Comparison of ENCODE assay signal across 25 cellular contexts in the genomic region with DNA sequence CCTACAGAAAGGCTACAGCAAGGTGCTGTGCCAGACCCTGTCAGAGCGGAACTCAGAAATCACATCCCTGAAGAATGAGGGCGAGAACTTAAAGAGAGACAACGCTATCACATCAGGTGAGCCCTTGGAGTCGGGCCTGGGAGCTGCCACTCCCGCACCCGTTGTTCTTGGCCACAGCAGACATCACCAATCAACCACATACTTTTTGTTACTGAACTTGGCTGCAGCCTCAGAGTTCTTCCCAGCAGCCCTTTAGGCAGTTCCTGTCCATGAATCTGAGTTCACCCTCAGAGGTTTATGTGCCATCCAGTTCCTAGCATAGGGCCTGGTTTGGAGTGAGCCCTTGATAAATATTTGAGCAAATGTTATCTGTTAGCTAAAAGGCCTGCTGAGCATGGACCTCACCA.
"Had no signal": no experiment of that assay in that cellular context is flagged by ENCODE, and none has a peak within 500 bp of the region (broad histone marks: within the 10 kb centered on the region; RNA-seq: fewer than 3 reads in every experiment).

No MANE protein-coding gene starts in this region.

- DNase-seq: activated CD4-positive, alpha-beta T cell treated with anti-CD3 and anti-CD28 coated beads for 1 hour; activated CD4-positive, alpha-beta T cell treated with anti-CD3 and anti-CD28 coated beads, Interleukin-2, amount 50 U/mL, for 1 hour; activated gamma-delta T cell treated with Interleukin-2 at 50 U/mL for 16 hours; activated T-cell treated with anti-CD3 and anti-CD28 coated beads, Interleukin-2, amount 50 U/mL, for 1 hour; central memory CD4-positive, alpha-beta T cell; dorsolateral prefrontal cortex; endodermal cell; esophagus squamous epithelium; gastrocnemius medialis; hypothalamus; naive thymus-derived CD4-positive, alpha-beta T cell; psoas muscle; right cardiac atrium; SK-N-SH; stimulated activated CD4-positive, alpha-beta T cell treated with anti-CD3 and anti-CD28 coated beads, Interleukin-2, amount 100 ng/mL, for 48 hours; stimulated activated CD8-positive, alpha-beta memory T cell treated with anti-CD3 and anti-CD28 coated beads, Interleukin-4, amount 100 ng/mL, for 48 hours; stimulated activated naive B cell treated with anti-CD40 and anti-IgM and Interleukin-4, amounts not matched to agents 10 μg/mL and 1 μg/mL and 100 μg/mL, for 72 hours; T-cell; testis; upper lobe of left lung had no signal

- ATAC-seq: gastrocnemius medialis; naive thymus-derived CD4-positive, alpha-beta T cell; psoas muscle; stimulated activated naive B cell treated with anti-CD40 and anti-IgM and Interleukin-4, amounts not matched to agents 10 μg/mL and 1 μg/mL and 100 μg/mL, for 72 hours; T-cell had no signal

- H3K36me3 Mint-ChIP-seq: activated naive CD4-positive, alpha-beta T cell treated with anti-CD3 and anti-CD28 coated beads, Interleukin-2, amount 50 U/mL, for 24 hours; naive thymus-derived CD4-positive, alpha-beta T cell; stimulated activated naive B cell treated with anti-CD40 and anti-IgM and Interleukin-4, amounts not matched to agents 10 μg/mL and 1 μg/mL and 100 μg/mL, for 72 hours had no signal

- H3K27ac Mint-ChIP-seq: activated naive CD4-positive, alpha-beta T cell treated with anti-CD3 and anti-CD28 coated beads, Interleukin-2, amount 50 U/mL, for 24 hours; endodermal cell; memory B cell; naive thymus-derived CD4-positive, alpha-beta T cell; neural progenitor cell; stimulated activated naive B cell treated with anti-CD40 and anti-IgM and Interleukin-4, amounts not matched to agents 10 μg/mL and 1 μg/mL and 100 μg/mL, for 72 hours; T-cell; T-helper 2 cell treated with Interferon-gamma antibody and Interleukin-4, amounts not matched to agents 5 μg/mL and 100 μg/mL, for 36 hours had no signal

- H3K9me3 ChIP-seq: esophagus squamous epithelium, gastrocnemius medialis, psoas muscle, SK-N-SH, testis, upper lobe of left lung had no signal

- H3K27me3 Mint-ChIP-seq: activated naive CD4-positive, alpha-beta T cell treated with anti-CD3 and anti-CD28 coated beads, Interleukin-2, amount 50 U/mL, for 24 hours had no signal

- H3K4me3 Mint-ChIP-seq: activated naive CD4-positive, alpha-beta T cell treated with anti-CD3 and anti-CD28 coated beads, Interleukin-2, amount 50 U/mL, for 24 hours; endodermal cell; memory B cell; naive thymus-derived CD4-positive, alpha-beta T cell; neural progenitor cell; stimulated activated naive B cell treated with anti-CD40 and anti-IgM and Interleukin-4, amounts not matched to agents 10 μg/mL and 1 μg/mL and 100 μg/mL, for 72 hours; T-cell; T-helper 2 cell treated with Interferon-gamma antibody and Interleukin-4, amounts not matched to agents 5 μg/mL and 100 μg/mL, for 36 hours had no signal

- H3K27me3 ChIP-seq: dorsolateral prefrontal cortex, esophagus squamous epithelium, gastrocnemius medialis, neural progenitor cell, testis, upper lobe of left lung had no signal

- H3K4me1 ChIP-seq: gastrocnemius medialis, neural progenitor cell, psoas muscle, testis had no signal

- H3K27ac ChIP-seq: dorsolateral prefrontal cortex, esophagus squamous epithelium, gastrocnemius medialis, neural progenitor cell, psoas muscle, skin epidermis, testis, upper lobe of left lung had no signal

- H3K36me3 ChIP-seq: esophagus squamous epithelium, gastrocnemius medialis, neural progenitor cell, upper lobe of left lung had no signal

- H3K9me3 Mint-ChIP-seq: activated naive CD4-positive, alpha-beta T cell treated with anti-CD3 and anti-CD28 coated beads, Interleukin-2, amount 50 U/mL, for 24 hours; memory B cell; stimulated activated naive B cell treated with anti-CD40 and anti-IgM and Interleukin-4, amounts not matched to agents 10 μg/mL and 1 μg/mL and 100 μg/mL, for 72 hours; T-cell had no signal

- H3K4me3 ChIP-seq: dorsolateral prefrontal cortex, esophagus squamous epithelium, gastrocnemius medialis, neural progenitor cell, psoas muscle, skin epidermis, testis, upper lobe of left lung had no signal

- H3K4me1 Mint-ChIP-seq: activated naive CD4-positive, alpha-beta T cell treated with anti-CD3 and anti-CD28 coated beads, Interleukin-2, amount 50 U/mL, for 24 hours; endodermal cell had no signal
